Comparison of ENCODE assay signal across 8 cellular contexts in genomic region chr2:217349251-217349650, GRCh38.
"Had no signal": no experiment of that assay in that cellular context is flagged by ENCODE, and none has a peak within 500 bp of the region (broad histone marks: within the 10 kb centered on the region; RNA-seq: fewer than 3 reads in every experiment).

No MANE protein-coding gene starts in this region.

- H3K9me3 ChIP-seq: HAP-1 had no signal

- H3K4me3 ChIP-seq: GM23248, GM23338, HAP-1 had no signal

- DNase-seq: GM23248, GOT3, H7, H9, HCEC 1CT, HFFc6 had no signal

- H3K27ac ChIP-seq: GM23248 had no signal

- H3K36me3 ChIP-seq: HAP-1 had no signal

- H3K4me1 ChIP-seq: HAP-1 had no signal
